In the genomic region with DNA sequence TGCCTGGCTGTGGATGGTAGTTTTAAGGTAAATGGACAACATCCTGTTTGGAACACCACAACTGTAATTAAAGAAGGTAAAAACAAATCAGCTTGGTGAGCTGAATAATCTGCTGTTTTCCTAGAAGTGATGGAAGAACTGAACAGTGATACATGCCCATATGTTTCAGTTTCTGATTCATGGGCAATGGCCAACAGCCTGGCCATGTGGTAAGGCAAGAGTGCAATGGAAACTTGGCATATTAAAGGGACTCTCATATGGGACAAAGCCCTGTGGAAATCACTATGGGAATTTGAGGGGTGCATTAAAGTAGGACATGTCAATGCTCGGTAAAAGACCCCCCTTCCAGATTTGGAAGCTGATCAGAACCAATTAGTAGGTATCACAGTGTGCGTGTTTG, we compare ENCODE assay signal across 21 cellular contexts. TPM values are rescaled to one million over a fixed set of nuclear protein-coding genes. Genes with fewer than 3 reads are reported as not detected.
"Had no signal": no experiment of that assay in that cellular context is flagged by ENCODE, and none has a peak within 500 bp of the region (broad histone marks: within the 10 kb centered on the region; RNA-seq: fewer than 3 reads in every experiment).

No MANE protein-coding gene starts in this region.

- FAIRE-seq: endothelial cell of umbilical vein had no signal

- H3K4me1 Mint-ChIP-seq: neural crest cell had no signal

- H3K4me3 Mint-ChIP-seq: neural crest cell had no signal

- ATAC-seq: body of pancreas, gastrocnemius medialis, heart right ventricle, left lobe of liver, Right ventricle myocardium inferior had no signal

- DNase-seq: adrenal gland; body of pancreas; central memory CD4-positive, alpha-beta T cell; effector CD4-positive, alpha-beta T cell; gastrocnemius medialis; heart right ventricle; islet precursor cell; sigmoid colon; stimulated activated CD4-positive, alpha-beta T cell treated with anti-CD3 and anti-CD28 coated beads, Interleukin-12 subunit alpha, Interleukin-12 subunit beta, amount 100 ng/mL, for 4 hours; stimulated activated CD4-positive, alpha-beta T cell treated with anti-CD3 and anti-CD28 coated beads, Interleukin-2, amount 100 ng/mL, for 48 hours; T-helper 1 cell; thyroid gland had no signal

- H3K36me3 ChIP-seq: adrenal gland, gastrocnemius medialis, sigmoid colon, thyroid gland had no signal

- H3K4me3 ChIP-seq: adrenal gland, body of pancreas, coronary artery, gastrocnemius medialis, heart right ventricle, sigmoid colon, SK-N-MC, thyroid gland had no signal

- H3K27ac ChIP-seq: adrenal gland, body of pancreas, coronary artery, gastrocnemius medialis, heart right ventricle, sigmoid colon, SK-N-MC, thyroid gland had no signal

- H3K9me3 ChIP-seq: gastrocnemius medialis, thyroid gland had no signal

- H3K27me3 ChIP-seq: body of pancreas, sigmoid colon, thyroid gland had no signal

RNA-seq across cellular contexts. Expression of gene IKZF3, which starts 37.8 kb away (rescaled TPM):
- total RNA-seq: endothelial cell of umbilical vein, fibroblast of lung, neural crest cell, osteocyte had no signal

RNA-seq across cellular contexts. Expression of gene ZPBP2, which starts 41.7 kb away (rescaled TPM):
- total RNA-seq: adrenal gland, body of pancreas, endothelial cell of umbilical vein, fibroblast of lung, gastrocnemius medialis, heart right ventricle, left lobe of liver, mucosa of gallbladder, neural crest cell, osteocyte, Right ventricle myocardium inferior, sigmoid colon had no signal
